ENCODE assay signal across 10 cellular contexts in the genomic region with DNA sequence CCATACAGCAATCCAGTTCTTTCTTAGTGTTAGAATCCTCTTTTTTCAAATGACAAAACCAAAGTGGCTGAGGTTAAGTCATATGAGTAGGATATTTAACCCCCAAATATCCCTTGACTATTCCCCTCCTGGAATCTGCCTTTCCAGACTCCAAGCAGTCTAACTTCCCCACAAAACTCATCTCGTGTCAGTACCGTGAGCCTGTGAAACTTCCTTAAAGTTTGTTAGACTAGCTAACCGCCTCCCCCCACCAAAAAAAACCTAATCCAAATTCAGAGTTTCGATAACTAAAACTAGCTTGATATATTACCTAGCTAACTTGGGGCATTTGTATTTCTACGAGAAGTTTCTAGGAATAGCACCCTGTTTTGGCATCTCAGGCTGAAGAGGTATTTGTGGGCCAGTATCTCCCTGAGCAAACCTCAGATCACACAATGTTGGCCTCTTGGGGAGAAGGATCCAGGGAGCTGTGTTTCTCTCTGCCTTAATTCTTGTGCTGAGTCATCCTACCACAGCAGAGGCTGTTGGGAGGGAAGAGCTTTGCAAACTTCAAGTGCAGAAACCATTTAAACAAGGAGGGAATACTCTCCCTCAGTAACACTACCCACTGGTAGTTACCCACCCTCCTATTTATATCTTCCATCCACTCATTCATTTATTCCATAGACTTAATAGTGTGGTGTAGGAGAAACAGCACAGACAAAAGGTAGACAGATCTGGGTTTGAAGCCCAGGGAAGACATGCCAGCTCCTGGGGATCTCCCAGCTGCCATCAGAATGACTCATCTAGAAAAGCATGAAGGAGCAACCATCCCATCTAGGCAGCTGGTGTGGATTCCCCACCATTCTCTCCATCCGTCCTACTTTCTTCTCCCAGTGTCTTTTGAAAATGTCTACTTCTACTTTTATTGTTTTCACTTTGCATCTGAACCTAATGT. TPM values are rescaled to one million over a fixed set of nuclear protein-coding genes. Genes with fewer than 3 reads are reported as not detected.
A peak's percentile ranks its signal among the peaks of the same experiment; 100 is the strongest.
DNase-seq lines count a peak whose midpoint lies in the region; ATAC-seq and TF ChIP-seq lines count a peak whose summit lies in the region.
"Had no signal": no experiment of that assay in that cellular context is flagged by ENCODE, and none has a peak within 500 bp of the region (broad histone marks: within the 10 kb centered on the region; RNA-seq: fewer than 3 reads in every experiment).

No MANE protein-coding gene starts in this region.

- intact Hi-C loops in testis (cut with DNase I; ENCODE audit: low total_unique reads), result no loop called here
- intact Hi-C loops in left colon (cut with DNase I, micrococcal nuclease), result no loop called here

- H3K9me3 ChIP-seq in testis, result no peaks in the 10 kb centered on the region

- TF ChIP-seq POLR2A in testis (IDR thresholded peaks at IDR 0.05), result no peak

- H3K27ac Mint-ChIP-seq in progenitor cell of endocrine pancreas, result peak overlapping the region; percentile 24

- no peaks in the 10 kb centered on the region for H3K4me1 Mint-ChIP-seq in progenitor cell of endocrine pancreas (ENCODE audit: low read depth)

- no peaks in the 10 kb centered on the region for H3K36me3 ChIP-seq in testis (ENCODE audit: low read depth, missing control alignments)

- H3K4me3 ChIP-seq in testis, result no peak overlapping the region
- H3K4me3 ChIP-seq: heart right ventricle had no signal

- peaks cover 8% of the 10 kb centered on the region for H3K9me3 Mint-ChIP-seq in progenitor cell of endocrine pancreas (ENCODE audit: low read depth)

- no peak overlapping the region for H3K4me3 Mint-ChIP-seq in progenitor cell of endocrine pancreas (ENCODE audit: low read depth)

- H3K27me3 ChIP-seq in testis, result no peaks in the 10 kb centered on the region
- H3K27me3 ChIP-seq: heart right ventricle had no signal

- H3K27ac ChIP-seq in testis, result no peak overlapping the region
- H3K27ac ChIP-seq: KMS-11 had no signal

- ATAC-seq in GM21515 (IDR thresholded peaks at IDR 0.05; ENCODE audit: unreplicated experiment) (peak; percentile 64), left colon (no peak)

- H3K27me3 Mint-ChIP-seq in progenitor cell of endocrine pancreas, result no peaks in the 10 kb centered on the region

- WGBS in testis, 2 donors, result 77 to 80% methylated on average over 6 of the region's 6 CpGs

- peak; percentile 76 for DNase-seq in Daoy (ENCODE audit: low read depth)
- DNase-seq in HPDE6-E6E7 (ENCODE audit: extremely low spot score), result peak; percentile 66
- DNase-seq in cerebellar cortex (ENCODE audit: low spot score), result peak; percentile 11
- no peak for DNase-seq in progenitor cell of endocrine pancreas (ENCODE audit: low spot score, unreplicated experiment)
- DNase-seq in testis, result no peak
- DNase-seq in NCI-H526 treated with DMSO at 0.1 percent for 48 hours (lab: John Stamatoyannopoulos, UW), result no peak
- no peak for DNase-seq in left colon
- DNase-seq: heart right ventricle had no signal

- H3K4me1 ChIP-seq in testis, result no peaks in the 10 kb centered on the region

- no peak for TF ChIP-seq CTCF in progenitor cell of endocrine pancreas (IDR thresholded peaks at IDR 0.05; ENCODE audit: unreplicated experiment)
- no peak for TF ChIP-seq CTCF in testis (IDR thresholded peaks at IDR 0.05)

- peaks cover 3% of the 10 kb centered on the region for H3K36me3 Mint-ChIP-seq in progenitor cell of endocrine pancreas (ENCODE audit: insufficient read depth)

RNA-seq across cellular contexts. Expression of gene TXK, which starts 39.3 kb away (rescaled TPM):
- total RNA-seq in Daoy (2014; rRNA removed; shearing (Covaris generic)), result 0.23 and 0.36 TPM in 2 replicates
- total RNA-seq in progenitor cell of endocrine pancreas (1.3 and 3.0 TPM in 2 replicates), testis (1 to 10 TPM; 3.6 to 5.9 TPM), left colon (1 to 10 TPM in 1 of 2 donors, under 1 TPM in 1; 0.55 to 1.8 TPM)
- 3.1 TPM for polyA plus RNA-seq in testis (ENCODE audit: insufficient read depth, low read depth, low replicate concordance)

Comparison
In these comparisons a context has a peak if more than half of its experiments do, and no peak if none do; other contexts are left out.
1. DNase-seq: peak in Daoy (single experiment), HPDE6-E6E7 (single experiment) and cerebellar cortex (single experiment); none in progenitor cell of endocrine pancreas (single experiment), testis (single experiment), NCI-H526 treated with DMSO at 0.1 percent for 48 hours (single experiment) and left colon (0 of 2).